ENCODE assay signal across 12 cellular contexts in genomic region chr2:63992061-63992685, GRCh38. TPM values are rescaled to one million over a fixed set of nuclear protein-coding genes. Genes with fewer than 3 reads are reported as not detected.
DNase-seq lines count a peak whose midpoint lies in the region; ATAC-seq and TF ChIP-seq lines count a peak whose summit lies in the region.
"Had no signal": no experiment of that assay in that cellular context is flagged by ENCODE, and none has a peak within 500 bp of the region (broad histone marks: within the 10 kb centered on the region; RNA-seq: fewer than 3 reads in every experiment).

No MANE protein-coding gene starts in this region.

- H3K27ac Mint-ChIP-seq in immature natural killer cell (no peak overlapping the region), progenitor cell of endocrine pancreas (no peak overlapping the region)
- H3K27ac Mint-ChIP-seq: CD4-positive, alpha-beta T cell had no signal

- peaks cover 0 to 11% (median 6%) of the 10 kb centered on the region in 4 donors for H3K4me1 ChIP-seq in liver (ENCODE audit: control insufficient read depth in 4 of 4, insufficient read depth in 4 of 4, low read length in 3 of 4)

- H3K27me3 ChIP-seq in liver (ENCODE audit: control insufficient read depth in 4 of 4, insufficient read depth in 4 of 4, low read length in 3 of 4), result no peaks in the 10 kb centered on the region

- no peaks in the 10 kb centered on the region for H3K9me3 ChIP-seq in liver (ENCODE audit: control insufficient read depth in 4 of 4, low read length in 3 of 4)

- no peak for TF ChIP-seq RAD21 in liver (IDR thresholded peaks at IDR 0.05)

- H3K4me3 ChIP-seq in liver (ENCODE audit: low read depth in 1 of 3, low read length in 3 of 3), result no peak overlapping the region

- TF ChIP-seq CTCF in 22Rv1 (IDR thresholded peaks at IDR 0.05), result no peak
- no peak for TF ChIP-seq CTCF in VCaP (conservative IDR thresholded peaks at IDR 0.05)
- TF ChIP-seq CTCF in liver (IDR thresholded peaks at IDR 0.05; ENCODE audit: low read depth, low read length, missing input control), result no peak
- TF ChIP-seq CTCF in progenitor cell of endocrine pancreas (IDR thresholded peaks at IDR 0.05; ENCODE audit: unreplicated experiment), result no peak

- peak; percentile 60 for DNase-seq in DMS53 (lab: John Stamatoyannopoulos, UW)
- no peak for DNase-seq in immature natural killer cell
- no peak for DNase-seq in NAMALWA (ENCODE audit: low spot score)
- DNase-seq in progenitor cell of endocrine pancreas (ENCODE audit: low spot score, unreplicated experiment), result no peak
- DNase-seq: CD4-positive, alpha-beta T cell; KG1; NCI-H1092; NCI-H446 had no signal

- H3K27me3 Mint-ChIP-seq in immature natural killer cell (ENCODE audit: low read depth in 3 of 3), result peaks cover 0 to 2% (median 0%) of the 10 kb centered on the region in 3 donors
- no peaks in the 10 kb centered on the region for H3K27me3 Mint-ChIP-seq in progenitor cell of endocrine pancreas
- H3K27me3 Mint-ChIP-seq: CD4-positive, alpha-beta T cell had no signal

- H3K27ac ChIP-seq in 22Rv1, result peak overlapping the region; percentile 75
- peak overlapping the region; percentile 69 for H3K27ac ChIP-seq in VCaP
- H3K27ac ChIP-seq in liver (ENCODE audit: low read depth in 1 of 2, low read length in 2 of 2), result peak overlapping the region; percentile 8 to 58

- H3K4me1 Mint-ChIP-seq in immature natural killer cell (peaks cover 5 to 32% of the 10 kb centered on the region in 2 donors), progenitor cell of endocrine pancreas (ENCODE audit: low read depth) (peaks cover 12% of the 10 kb centered on the region)

- 82% methylated on average over 13 of the region's 13 CpGs for WGBS in liver

- ATAC-seq in GM18873 (IDR thresholded peaks at IDR 0.05; ENCODE audit: low FRiP score, unreplicated experiment), result no peak

- no peak overlapping the region for H3K4me3 Mint-ChIP-seq in immature natural killer cell
- no peak overlapping the region for H3K4me3 Mint-ChIP-seq in progenitor cell of endocrine pancreas (ENCODE audit: low read depth)
- H3K4me3 Mint-ChIP-seq: CD4-positive, alpha-beta T cell had no signal

- H3K36me3 Mint-ChIP-seq in immature natural killer cell (peaks cover 11 to 28% (median 17%) of the 10 kb centered on the region in 3 donors), progenitor cell of endocrine pancreas (ENCODE audit: insufficient read depth) (peaks cover 61% of the 10 kb centered on the region)

- H3K9me3 Mint-ChIP-seq in immature natural killer cell (peaks cover 4 to 18% (median 10%) of the 10 kb centered on the region in 6 donors), progenitor cell of endocrine pancreas (ENCODE audit: low read depth) (peaks cover 53% of the 10 kb centered on the region)

- H3K9ac ChIP-seq in liver (ENCODE audit: low read depth in 1 of 2, low read length in 2 of 2), result no peak overlapping the region

- H3K36me3 ChIP-seq in liver (ENCODE audit: control insufficient read depth in 4 of 4, insufficient read depth in 3 of 4, low read depth in 1 of 4, low read length in 3 of 4), result peaks cover 0 to 2% (median 0%) of the 10 kb centered on the region in 4 donors

TF ChIP-seq in liver, 16 proteins besides CTCF, POLR2A, EP300 and RAD21:
- TF ChIP-seq EGR1 (IDR thresholded peaks at IDR 0.05; ENCODE audit: low read depth in 2 of 2), result no peak
- no peak for TF ChIP-seq HNF4G (IDR thresholded peaks at IDR 0.05)
- no peak for TF ChIP-seq GABPA (IDR thresholded peaks at IDR 0.05 in 1 of 2, conservative IDR thresholded peaks at IDR 0.05 in 1 of 2)
- no peak for TF ChIP-seq NR2F2 (IDR thresholded peaks at IDR 0.05)

RNA-seq across cellular contexts. Expression of gene VPS54, which starts 27.1 kb away (rescaled TPM):
- 10 to 100 TPM; 19.8 to 25.1 TPM for total RNA-seq in liver
- 1 to 10 TPM; 4.5 to 6.8 TPM for polyA plus RNA-seq in liver
- 1 to 10 TPM; 2.3 to 8.1 (median 5.8) TPM for polyA plus RNA-seq in immature natural killer cell
- 28.2 and 29.7 TPM in 2 replicates for total RNA-seq in progenitor cell of endocrine pancreas
